In the genomic region with DNA sequence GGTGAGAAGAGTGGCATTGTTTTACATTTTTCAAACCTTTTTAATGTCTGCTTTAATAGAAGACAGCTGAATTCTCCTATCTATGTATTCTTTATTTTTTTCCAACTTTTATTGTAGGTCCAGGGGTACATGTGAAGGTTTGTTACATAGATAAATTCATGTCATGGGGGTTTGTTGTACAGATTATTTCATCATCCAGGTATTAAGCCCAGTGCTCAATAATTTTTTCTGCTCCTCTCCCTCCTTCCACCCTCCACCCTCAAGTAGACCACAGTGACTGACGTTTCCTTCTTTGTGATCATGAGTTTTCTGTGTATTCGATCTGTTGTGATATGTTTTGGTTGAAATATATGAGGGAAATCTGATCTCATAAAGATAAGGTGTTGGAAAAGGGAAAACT, we compare ENCODE assay signal across 23 cellular contexts. TPM values are rescaled to one million over a fixed set of nuclear protein-coding genes. Genes with fewer than 3 reads are reported as not detected.
A peak's percentile ranks its signal among the peaks of the same experiment; 100 is the strongest.
DNase-seq lines count a peak whose midpoint lies in the region; ATAC-seq, FAIRE-seq and TF ChIP-seq lines count a peak whose summit lies in the region.
"Had no signal": no experiment of that assay in that cellular context is flagged by ENCODE, and none has a peak within 500 bp of the region (broad histone marks: within the 10 kb centered on the region; RNA-seq: fewer than 3 reads in every experiment).

No MANE protein-coding gene starts in this region.

- H3K36me3 ChIP-seq in K562 (ENCODE audit: control insufficient read depth, insufficient read depth, low read length) (peaks cover 13% of the 10 kb centered on the region; the same call in 2 of the 3 replicates), neural progenitor cell (no peaks in the 10 kb centered on the region)
- H3K36me3 ChIP-seq: heart right ventricle had no signal

- no peak for TF ChIP-seq EP300 in K562 (IDR thresholded peaks at IDR 0.05; ENCODE audit: low read length)

- H3K27ac Mint-ChIP-seq in activated CD8-positive, alpha-beta memory T cell treated with anti-CD3 and anti-CD28 coated beads, Interleukin-2, amount 10 ng/mL, durations not matched to agents 7 days and 5 days, result peak overlapping the region; percentile 35
- H3K27ac Mint-ChIP-seq in neural progenitor cell, result no peak overlapping the region
- H3K27ac Mint-ChIP-seq: activated naive CD4-positive, alpha-beta T cell treated with anti-CD3 and anti-CD28 coated beads, Interleukin-2, amount 10 ng/mL, durations not matched to agents 7 days and 5 days; HFFc6 had no signal

- H3K4me3 ChIP-seq in LNCaP clone FGC (ENCODE audit: low read depth, low read length) (no peak overlapping the region), K562 (no peak overlapping the region), neural progenitor cell (no peak overlapping the region)
- H3K4me3 ChIP-seq: heart right ventricle, SJSA1 had no signal

- no TSS peak for BruUV-seq in K562 (replicated peaks; lab: Mats Ljungman, UMichigan)

- 19% methylated on average over 2 of the region's 2 CpGs for WGBS in K562 (ENCODE audit: insufficient coverage, low coverage, missing lambda C conversion rate)

- no peak for TF ChIP-seq POLR2A in K562 (conservative IDR thresholded peaks at IDR 0.05)

- peaks cover 28% of the 10 kb centered on the region for H3K4me1 Mint-ChIP-seq in activated CD8-positive, alpha-beta memory T cell treated with anti-CD3 and anti-CD28 coated beads, Interleukin-2, amount 10 ng/mL, durations not matched to agents 7 days and 5 days
- peaks cover 13% of the 10 kb centered on the region for H3K4me1 Mint-ChIP-seq in neural progenitor cell

- no peak for DNase-seq in activated CD8-positive, alpha-beta memory T cell treated with anti-CD3 and anti-CD28 coated beads, Interleukin-2, amount 10 ng/mL, durations not matched to agents 7 days and 5 days
- no peak for DNase-seq in activated CD8-positive, alpha-beta memory T cell treated with anti-CD3 and anti-CD28 coated beads for 24 hours
- DNase-seq in LNCaP clone FGC (ENCODE audit: low read depth) (peak; percentile 17), K562 (ENCODE audit: extremely low read depth in 1 of 4, low spot score in 3 of 4) (peak in 1 of 4 experiments; percentile 14), neural progenitor cell (ENCODE audit: low spot score) (no peak), T1000 (lab: John Stamatoyannopoulos, UW) (no peak)
- DNase-seq: activated naive CD4-positive, alpha-beta T cell treated with anti-CD3 and anti-CD28 coated beads, Interleukin-2, amount 10 ng/mL, durations not matched to agents 7 days and 5 days; body of pancreas; heart right ventricle; HFFc6; immature natural killer cell; MV-4-11; NCI-H187 treated with DMSO at 0.1 percent for 48 hours; NCI-H2227 treated with DMSO at 0.1 percent for 48 hours; NCI-H82; posterior cingulate gyrus; stimulated activated CD4-positive, alpha-beta T cell treated with anti-CD3 and anti-CD28 coated beads, Interleukin-4, amount 100 ng/mL, for 24 hours had no signal

- H3K27ac ChIP-seq in K562 (ENCODE audit: extremely low read depth, low read depth, low read length), result peak overlapping the region; percentile 96
- no peak overlapping the region for H3K27ac ChIP-seq in neural progenitor cell
- H3K27ac ChIP-seq: C4-2B, SJSA1 had no signal

- peak overlapping the region in 1 of 2 experiments; percentile 86; a peak in 2 of 4 replicates for H3K9ac ChIP-seq in K562 (ENCODE audit: insufficient read depth in 1 of 2, low read depth in 2 of 2, low read length in 2 of 2)
- H3K9ac ChIP-seq in neural progenitor cell, result no peak overlapping the region

- no peaks in the 10 kb centered on the region for H3K9me3 Mint-ChIP-seq in activated CD8-positive, alpha-beta memory T cell treated with anti-CD3 and anti-CD28 coated beads, Interleukin-2, amount 10 ng/mL, durations not matched to agents 7 days and 5 days (ENCODE audit: low read depth)
- no peaks in the 10 kb centered on the region for H3K9me3 Mint-ChIP-seq in neural progenitor cell
- H3K9me3 Mint-ChIP-seq: activated naive CD4-positive, alpha-beta T cell treated with anti-CD3 and anti-CD28 coated beads, Interleukin-2, amount 10 ng/mL, durations not matched to agents 7 days and 5 days; HFFc6; immature natural killer cell had no signal

- intact Hi-C loops in K562 (cut with micrococcal nuclease), result loop anchor here (10.0 kb wide), 1 partner anchor 178 kb away; no protein-coding TSS in a partner anchor

- no peak for TF ChIP-seq CTCF in LNCaP clone FGC (IDR thresholded peaks at IDR 0.05; ENCODE audit: control insufficient read depth, extremely low read depth, insufficient read depth)
- TF ChIP-seq CTCF in K562 (IDR thresholded peaks at IDR 0.05 in 2 of 3, conservative IDR thresholded peaks at IDR 0.05 in 1 of 3; ENCODE audit: insufficient read depth in 2 of 3, low read depth in 1 of 3, low read length in 3 of 3), result no peak
- no peak for TF ChIP-seq CTCF in neural progenitor cell (IDR thresholded peaks at IDR 0.05)

- H3K36me3 Mint-ChIP-seq in activated CD8-positive, alpha-beta memory T cell treated with anti-CD3 and anti-CD28 coated beads, Interleukin-2, amount 10 ng/mL, durations not matched to agents 7 days and 5 days, result peaks cover 5% of the 10 kb centered on the region
- H3K36me3 Mint-ChIP-seq in neural progenitor cell, result peaks cover 9% of the 10 kb centered on the region

- H3K9me1 ChIP-seq in K562 (ENCODE audit: control insufficient read depth, insufficient read depth, low read length), result no peaks in the 10 kb centered on the region

- POLR2A ChIA-PET in K562 (lab: Yijun Ruan, JAX), result interaction anchor here (0.7 kb wide), 1 partner anchor 230 kb away, joined by 3 read pairs; no protein-coding TSS in a partner anchor

- no peak overlapping the region for H3K4me3 Mint-ChIP-seq in activated CD8-positive, alpha-beta memory T cell treated with anti-CD3 and anti-CD28 coated beads, Interleukin-2, amount 10 ng/mL, durations not matched to agents 7 days and 5 days
- no peak overlapping the region for H3K4me3 Mint-ChIP-seq in neural progenitor cell
- H3K4me3 Mint-ChIP-seq: HFFc6 had no signal

- no peaks in the 10 kb centered on the region for H3K27me3 Mint-ChIP-seq in activated CD8-positive, alpha-beta memory T cell treated with anti-CD3 and anti-CD28 coated beads, Interleukin-2, amount 10 ng/mL, durations not matched to agents 7 days and 5 days
- H3K27me3 Mint-ChIP-seq in neural progenitor cell (ENCODE audit: insufficient read depth, low read depth), result peaks cover 2% of the 10 kb centered on the region

- no peak for ATAC-seq in activated CD8-positive, alpha-beta memory T cell treated with anti-CD3 and anti-CD28 coated beads, Interleukin-2, amount 10 ng/mL, durations not matched to agents 7 days and 5 days
- ATAC-seq in K562, result no peak
- ATAC-seq in HG02970 (IDR thresholded peaks at IDR 0.05; ENCODE audit: low FRiP score, unreplicated experiment), result no peak
- no peak for ATAC-seq in HG03378 (IDR thresholded peaks at IDR 0.05; ENCODE audit: unreplicated experiment)
- ATAC-seq: body of pancreas, heart right ventricle, Panc1 had no signal

- no peaks in the 10 kb centered on the region for H3K27me3 ChIP-seq in K562 (ENCODE audit: control insufficient read depth in 2 of 2, insufficient read depth in 2 of 2, low read length in 2 of 2)
- H3K27me3 ChIP-seq in neural progenitor cell, result no peaks in the 10 kb centered on the region
- H3K27me3 ChIP-seq: body of pancreas, heart right ventricle, SJSA1 had no signal

- TF ChIP-seq RAD21 in K562 (CRISPR knock-in tag; conservative IDR thresholded peaks at IDR 0.05 in 1 of 2, IDR thresholded peaks at IDR 0.05 in 1 of 2), result no peak

- FAIRE-seq in K562 (lab: Jason Lieb, UNC), result no peak
- FAIRE-seq: colon had no signal

- peaks cover 18% of the 10 kb centered on the region for H3F3A ChIP-seq in neural progenitor cell (ENCODE audit: low read depth)

- in situ Hi-C loops in K562 (cut with MboI), result no loop called here

- H3K4me2 ChIP-seq in K562 (ENCODE audit: insufficient read depth, low read length) (peak overlapping the region; percentile 82), neural progenitor cell (no peak overlapping the region)

- H3K79me2 ChIP-seq in K562 (ENCODE audit: control insufficient read depth, insufficient read depth, low read length), result peaks cover 33% of the 10 kb centered on the region
- peaks cover 30% of the 10 kb centered on the region for H3K79me2 ChIP-seq in neural progenitor cell (ENCODE audit: low read depth)

- CTCF ChIA-PET in activated CD8-positive, alpha-beta memory T cell treated with anti-CD3 and anti-CD28 coated beads, Interleukin-2, amount 10 ng/mL, durations not matched to agents 7 days and 5 days (lab: Charles Lee), result interaction anchor here (2.4 kb wide), 1 partner anchor 381 kb away, joined by 6 read pairs; no protein-coding TSS in a partner anchor
- CTCF ChIA-PET in K562 (lab: Yijun Ruan, JAX; ENCODE audit: low intra/inter-chr PET ratio), result no interaction called here

- H3K4me1 ChIP-seq in K562 (replicated peaks in 1 of 2; ENCODE audit: control insufficient read depth in 2 of 2, insufficient read depth in 2 of 2, low read length in 2 of 2) (peaks cover 0 to 24% of the 10 kb centered on the region in 2 experiments; a peak in 4 of 5 replicates), neural progenitor cell (peaks cover 22% of the 10 kb centered on the region)

- H2AFZ ChIP-seq in K562 (ENCODE audit: low read depth, low read length), result peak overlapping the region; percentile 97
- peak overlapping the region; percentile 27 for H2AFZ ChIP-seq in neural progenitor cell (replicated peaks)

- H3K9me3 ChIP-seq in K562 (replicated peaks; ENCODE audit: control insufficient read depth, insufficient read depth, low read depth, low read length) (no peaks in the 10 kb centered on the region), neural progenitor cell (ENCODE audit: low read depth) (no peaks in the 10 kb centered on the region)
- H3K9me3 ChIP-seq: body of pancreas, heart right ventricle, SJSA1 had no signal

- H4K20me1 ChIP-seq in K562 (replicated peaks; ENCODE audit: control insufficient read depth, insufficient read depth, low read length), result no peaks in the 10 kb centered on the region; the same call in 1 of the 2 replicates
- peaks cover 6% of the 10 kb centered on the region for H4K20me1 ChIP-seq in neural progenitor cell (ENCODE audit: low read depth)

RNA-seq across cellular contexts. Expression of a gene that starts 1.7 kb away (rescaled TPM):
- total RNA-seq in activated CD8-positive, alpha-beta memory T cell treated with anti-CD3 and anti-CD28 coated beads, Interleukin-2, amount 10 ng/mL, durations not matched to agents 7 days and 5 days, result 10 to 100 TPM; 61.4 to 61.7 TPM
- total RNA-seq in K562 (2011; cell fraction: chromatin; rRNA removed; ENCODE audit: low replicate concordance), result 177 and 602 TPM in 2 replicates
- total RNA-seq in K562 (2011; cell fraction: nucleolus; rRNA removed), result 97.2 and 131 TPM in 2 replicates
- 216 and 303 TPM in 2 replicates for total RNA-seq in K562 (2011; cell fraction: nucleoplasm; rRNA removed)
- total RNA-seq in K562 (2014; rRNA removed), result 128 and 129 TPM in 2 replicates
- total RNA-seq in K562 (2014; rRNA removed; fragmentation: Illumina TruSeq; extraction: Trizol), result 99.3 and 108 TPM in 2 replicates
- 96.1 and 103 TPM in 2 replicates for total RNA-seq in K562 (2015; rRNA removed; fragmentation: Illumina TruSeq; extraction: Trizol)
- 66.6 and 67.0 TPM in 2 replicates for total RNA-seq in K562 (2021)
- 84.9 and 88.0 TPM in 2 replicates for polyA plus RNA-seq in K562 (2011; rRNA removed)
- 23.1 and 26.0 TPM in 2 replicates for polyA plus RNA-seq in K562 (2011; cell fraction: cytosol; rRNA removed)
- polyA plus RNA-seq in K562 (2011; cell fraction: nucleus; rRNA removed), result 342 and 521 TPM in 2 replicates
- 42.0 and 50.5 TPM in 2 replicates for polyA plus RNA-seq in K562 (2012)
- polyA plus RNA-seq in K562 (2014; fragmentation: Illumina TruSeq; extraction: Trizol), result 65.8 and 81.9 TPM in 2 replicates
- 10 to 100 TPM; 40.8 to 47.0 TPM for polyA plus RNA-seq in K562 (2014; fragmentation: Nextera tagmentation; extraction: Ambion mirVana)
- polyA plus RNA-seq in K562 (2014; rRNA removed), result 58.8 and 63.4 TPM in 2 replicates
- polyA minus RNA-seq in K562 (2011; rRNA and poly(A)+ RNA removed), result 127 and 147 TPM in 2 replicates
- polyA minus RNA-seq in K562 (2011; cell fraction: cytosol; rRNA and poly(A)+ RNA removed), result 25.1 and 32.1 TPM in 2 replicates
- polyA minus RNA-seq in K562 (2011; cell fraction: nucleus; rRNA and poly(A)+ RNA removed), result 431 and 526 TPM in 2 replicates
- 80.5 and 95.6 TPM in 2 replicates for total RNA-seq in neural progenitor cell (ENCODE audit: low replicate concordance)
